Comparison of ENCODE assay signal across 8 cellular contexts in genomic region chr7:149071641-149072437, GRCh38. TPM values are rescaled to one million over a fixed set of nuclear protein-coding genes. Genes with fewer than 3 reads are reported as not detected.
DNase-seq lines count a peak whose midpoint lies in the region; ATAC-seq and TF ChIP-seq lines count a peak whose summit lies in the region.

No MANE protein-coding gene starts in this region.

- no peaks in the 10 kb centered on the region for H3K9me3 ChIP-seq in iPS-20b (ENCODE audit: insufficient read depth, low read depth, low read length)
- H3K9me3 ChIP-seq in suprapubic skin: no peaks in the 10 kb centered on the region

- no peak for TF ChIP-seq CTCF in suprapubic skin (IDR thresholded peaks at IDR 0.05)

- H3K4me3 Mint-ChIP-seq in activated T-cell treated with anti-CD3 and anti-CD28 coated beads, Interleukin-2, amount 50 U/mL, for 72 hours: peak overlapping the region; percentile 63 to 68

- H3K4me1 Mint-ChIP-seq in activated T-cell treated with anti-CD3 and anti-CD28 coated beads, Interleukin-2, amount 50 U/mL, for 72 hours (ENCODE audit: low read depth): no peaks in the 10 kb centered on the region

- no peaks in the 10 kb centered on the region for H3K4me1 ChIP-seq in iPS-20b (ENCODE audit: insufficient read depth, low read length)
- H3K4me1 ChIP-seq in suprapubic skin: peaks cover 10% of the 10 kb centered on the region

- no peaks in the 10 kb centered on the region for H3K9me3 Mint-ChIP-seq in activated T-cell treated with anti-CD3 and anti-CD28 coated beads, Interleukin-2, amount 50 U/mL, for 72 hours

- no peak for TF ChIP-seq POLR2A in suprapubic skin (IDR thresholded peaks at IDR 0.05)

- no peaks in the 10 kb centered on the region for H3K27me3 Mint-ChIP-seq in activated T-cell treated with anti-CD3 and anti-CD28 coated beads, Interleukin-2, amount 50 U/mL, for 72 hours (ENCODE audit: low read depth)

- H3K27me3 ChIP-seq in iPS-20b (ENCODE audit: insufficient read depth, low read length) (no peaks in the 10 kb centered on the region), suprapubic skin (no peaks in the 10 kb centered on the region)

- H3K4me3 ChIP-seq in iPS-20b (ENCODE audit: low read length) (no peak overlapping the region), suprapubic skin (no peak overlapping the region)

- peak overlapping the region; percentile 46; the same call in 1 of the 2 replicates for H3K9ac ChIP-seq in iPS-20b (ENCODE audit: low read depth, low read length)

- H3K36me3 ChIP-seq in iPS-20b (ENCODE audit: insufficient read depth, low read depth, low read length): peaks cover 60% of the 10 kb centered on the region
- H3K36me3 ChIP-seq in suprapubic skin: peaks cover 30% of the 10 kb centered on the region

- ATAC-seq in activated T-cell treated with anti-CD3 and anti-CD28 coated beads, Interleukin-2, amount 50 U/mL, for 72 hours (replicated peaks in 1 of 2): peak; percentile 86 to 91
- no peak for ATAC-seq in GM18909 (IDR thresholded peaks at IDR 0.05; ENCODE audit: poor library complexity, unreplicated experiment)

- DNase-seq in HUDEP-2 (lab: John Stamatoyannopoulos, UW; ENCODE audit: unreplicated experiment in 76 of 76): peak in 74 of 76 experiments; percentile 12 to 84 (median 68)
- DNase-seq in activated T-cell treated with anti-CD3 and anti-CD28 coated beads, Interleukin-2, amount 50 U/mL, for 72 hours: peak; percentile 46 to 64
- DNase-seq in stimulated activated CD8-positive, alpha-beta memory T cell treated with anti-CD3 and anti-CD28 coated beads, Interleukin-15, amount 100 ng/mL, for 24 hours (ENCODE audit: low read depth): peak; percentile 21
- no peak for DNase-seq in suprapubic skin (ENCODE audit: low spot score in 2 of 2)
- DNase-seq in HCEC 1CT: no peak
- DNase-seq in NCI-H2081 treated with DMSO at 0.1 percent for 48 hours (lab: John Stamatoyannopoulos, UW): no peak

- TF ChIP-seq EP300 in suprapubic skin (IDR thresholded peaks at IDR 0.05): no peak

- 77% methylated on average over 22 of the region's 46 CpGs for WGBS in suprapubic skin

- H3K27ac ChIP-seq in iPS-20b (ENCODE audit: low read length) (no peak overlapping the region), suprapubic skin (no peak overlapping the region)

- H3K27ac Mint-ChIP-seq in activated T-cell treated with anti-CD3 and anti-CD28 coated beads, Interleukin-2, amount 50 U/mL, for 72 hours: peak overlapping the region; percentile 12

- H3K36me3 Mint-ChIP-seq in activated T-cell treated with anti-CD3 and anti-CD28 coated beads, Interleukin-2, amount 50 U/mL, for 72 hours (ENCODE audit: insufficient read depth in 2 of 2): peaks cover 0 to 9% of the 10 kb centered on the region in 2 donors

RNA-seq across cellular contexts. Expression of gene ZNF786, which starts 18.7 kb away (rescaled TPM):
- total RNA-seq in activated T-cell treated with anti-CD3 and anti-CD28 coated beads, Interleukin-2, amount 50 U/mL, for 72 hours: 1 to 10 TPM; 5.6 to 7.3 TPM
- 10 to 100 TPM in 2 of 4 donors, 1 to 10 TPM in 2; 6.8 to 11.8 (median 10.3) TPM for total RNA-seq in suprapubic skin

RNA-seq across cellular contexts. Expression of gene PDIA4, which starts 43.5 kb away (rescaled TPM):
- total RNA-seq in activated T-cell treated with anti-CD3 and anti-CD28 coated beads, Interleukin-2, amount 50 U/mL, for 72 hours: 10 to 100 TPM; 63.1 to 84.8 TPM
- 10 to 100 TPM; 48.6 to 61.8 (median 57.4) TPM for total RNA-seq in suprapubic skin

RNA-seq across cellular contexts. Expression of gene ZNF425, which starts 54.3 kb away (rescaled TPM):
- total RNA-seq in activated T-cell treated with anti-CD3 and anti-CD28 coated beads, Interleukin-2, amount 50 U/mL, for 72 hours: 1 to 10 TPM; 2.8 to 3.6 TPM
- 1 to 10 TPM; 2.6 to 5.9 (median 3.7) TPM for total RNA-seq in suprapubic skin

Comparison
In these comparisons a context has a peak if more than half of its experiments do, and no peak if none do; other contexts are left out.
1. DNase-seq: peak in HUDEP-2 (74 of 76), activated T-cell treated with anti-CD3 and anti-CD28 coated beads, Interleukin-2, amount 50 U/mL, for 72 hours (2 of 2) and stimulated activated CD8-positive, alpha-beta memory T cell treated with anti-CD3 and anti-CD28 coated beads, Interleukin-15, amount 100 ng/mL, for 24 hours (single experiment); none in suprapubic skin (0 of 2), HCEC 1CT (single experiment) and NCI-H2081 treated with DMSO at 0.1 percent for 48 hours (single experiment).